1 cellular context compared by ENCODE assay signal in the genomic region with DNA sequence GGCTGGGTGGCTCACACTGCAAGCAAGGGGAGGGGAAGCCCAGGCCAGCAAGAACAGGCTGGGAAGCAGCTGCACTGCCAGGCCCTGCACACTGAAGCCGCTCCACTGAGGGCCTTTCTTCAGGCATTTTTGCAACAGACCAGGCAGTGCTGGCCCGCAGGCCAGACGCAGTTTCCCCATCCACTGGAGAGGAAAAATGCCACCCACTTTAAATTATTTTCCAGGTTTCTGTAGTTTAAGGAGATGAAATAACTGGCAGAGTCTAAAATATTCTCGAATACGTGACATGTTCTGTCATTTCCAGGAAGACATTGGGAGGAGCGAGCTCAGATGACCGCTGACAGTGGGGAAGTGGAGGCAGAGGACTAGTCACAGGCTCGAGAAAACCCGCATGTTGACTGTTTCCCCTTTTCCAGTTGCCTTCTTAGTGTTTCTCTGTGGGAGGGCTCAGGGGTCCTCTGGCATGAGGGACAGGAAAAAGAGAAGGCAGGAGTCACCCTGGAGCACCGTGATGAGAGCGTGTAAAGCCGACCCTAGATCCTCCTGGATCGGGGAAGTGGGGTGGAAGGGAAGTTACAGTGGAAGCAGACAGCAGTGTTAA.
TF ChIP-seq lines count a peak whose summit lies in the region.

No MANE protein-coding gene starts in this region.

TF ChIP-seq in SK-N-SH, 30 proteins besides CTCF, POLR2A, EP300 and RAD21:
- TF ChIP-seq, protein P1, sequence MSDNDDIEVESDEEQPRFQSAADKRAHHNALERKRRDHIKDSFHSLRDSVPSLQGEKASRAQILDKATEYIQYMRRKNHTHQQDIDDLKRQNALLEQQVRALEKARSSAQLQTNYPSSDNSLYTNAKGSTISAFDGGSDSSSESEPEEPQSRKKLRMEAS (IDR thresholded peaks at IDR 0.05; ENCODE audit: low read depth): no peak
- TF ChIP-seq TEAD4 (IDR thresholded peaks at IDR 0.05; ENCODE audit: borderline replicate concordance, insufficient read depth) (no peak), SIN3A (IDR thresholded peaks at IDR 0.05; ENCODE audit: borderline replicate concordance, low read depth, low read length) (no peak), GABPA (IDR thresholded peaks at IDR 0.05; ENCODE audit: low read depth) (no peak), SMC3 (IDR thresholded peaks at IDR 0.05; ENCODE audit: low read depth, low read length) (no peak), MXI1 (IDR thresholded peaks at IDR 0.05; ENCODE audit: low read depth, low read length) (no peak), CHD2 (IDR thresholded peaks at IDR 0.05; ENCODE audit: low read length, partially characterized antibody) (no peak), POLR2AphosphoS5 (IDR thresholded peaks at IDR 0.05; ENCODE audit: low read depth, low read length) (no peak), RXRA (IDR thresholded peaks at IDR 0.05; ENCODE audit: borderline replicate concordance, low read depth) (no peak), MEF2A (IDR thresholded peaks at IDR 0.05; ENCODE audit: borderline replicate concordance, low read depth) (no peak), FOXM1 (IDR thresholded peaks at IDR 0.05; ENCODE audit: low read depth) (no peak), GATA2 (CRISPR knock-in tag; IDR thresholded peaks at IDR 0.05) (no peak), TAF1 (IDR thresholded peaks at IDR 0.05; ENCODE audit: borderline replicate concordance, low read depth, low read length) (no peak)
- TF ChIP-seq, protein P2, sequence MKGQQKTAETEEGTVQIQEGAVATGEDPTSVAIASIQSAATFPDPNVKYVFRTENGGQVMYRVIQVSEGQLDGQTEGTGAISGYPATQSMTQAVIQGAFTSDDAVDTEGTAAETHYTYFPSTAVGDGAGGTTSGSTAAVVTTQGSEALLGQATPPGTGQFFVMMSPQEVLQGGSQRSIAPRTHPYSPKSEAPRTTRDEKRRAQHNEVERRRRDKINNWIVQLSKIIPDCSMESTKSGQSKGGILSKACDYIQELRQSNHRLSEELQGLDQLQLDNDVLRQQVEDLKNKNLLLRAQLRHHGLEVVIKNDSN (IDR thresholded peaks at IDR 0.05; ENCODE audit: borderline replicate concordance, low read depth): no peak
- TF ChIP-seq, protein P3, sequence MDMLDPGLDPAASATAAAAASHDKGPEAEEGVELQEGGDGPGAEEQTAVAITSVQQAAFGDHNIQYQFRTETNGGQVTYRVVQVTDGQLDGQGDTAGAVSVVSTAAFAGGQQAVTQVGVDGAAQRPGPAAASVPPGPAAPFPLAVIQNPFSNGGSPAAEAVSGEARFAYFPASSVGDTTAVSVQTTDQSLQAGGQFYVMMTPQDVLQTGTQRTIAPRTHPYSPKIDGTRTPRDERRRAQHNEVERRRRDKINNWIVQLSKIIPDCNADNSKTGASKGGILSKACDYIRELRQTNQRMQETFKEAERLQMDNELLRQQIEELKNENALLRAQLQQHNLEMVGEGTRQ (IDR thresholded peaks at IDR 0.05; ENCODE audit: borderline replicate concordance, low read depth, low read length): no peak
- TF ChIP-seq, protein P4, sequence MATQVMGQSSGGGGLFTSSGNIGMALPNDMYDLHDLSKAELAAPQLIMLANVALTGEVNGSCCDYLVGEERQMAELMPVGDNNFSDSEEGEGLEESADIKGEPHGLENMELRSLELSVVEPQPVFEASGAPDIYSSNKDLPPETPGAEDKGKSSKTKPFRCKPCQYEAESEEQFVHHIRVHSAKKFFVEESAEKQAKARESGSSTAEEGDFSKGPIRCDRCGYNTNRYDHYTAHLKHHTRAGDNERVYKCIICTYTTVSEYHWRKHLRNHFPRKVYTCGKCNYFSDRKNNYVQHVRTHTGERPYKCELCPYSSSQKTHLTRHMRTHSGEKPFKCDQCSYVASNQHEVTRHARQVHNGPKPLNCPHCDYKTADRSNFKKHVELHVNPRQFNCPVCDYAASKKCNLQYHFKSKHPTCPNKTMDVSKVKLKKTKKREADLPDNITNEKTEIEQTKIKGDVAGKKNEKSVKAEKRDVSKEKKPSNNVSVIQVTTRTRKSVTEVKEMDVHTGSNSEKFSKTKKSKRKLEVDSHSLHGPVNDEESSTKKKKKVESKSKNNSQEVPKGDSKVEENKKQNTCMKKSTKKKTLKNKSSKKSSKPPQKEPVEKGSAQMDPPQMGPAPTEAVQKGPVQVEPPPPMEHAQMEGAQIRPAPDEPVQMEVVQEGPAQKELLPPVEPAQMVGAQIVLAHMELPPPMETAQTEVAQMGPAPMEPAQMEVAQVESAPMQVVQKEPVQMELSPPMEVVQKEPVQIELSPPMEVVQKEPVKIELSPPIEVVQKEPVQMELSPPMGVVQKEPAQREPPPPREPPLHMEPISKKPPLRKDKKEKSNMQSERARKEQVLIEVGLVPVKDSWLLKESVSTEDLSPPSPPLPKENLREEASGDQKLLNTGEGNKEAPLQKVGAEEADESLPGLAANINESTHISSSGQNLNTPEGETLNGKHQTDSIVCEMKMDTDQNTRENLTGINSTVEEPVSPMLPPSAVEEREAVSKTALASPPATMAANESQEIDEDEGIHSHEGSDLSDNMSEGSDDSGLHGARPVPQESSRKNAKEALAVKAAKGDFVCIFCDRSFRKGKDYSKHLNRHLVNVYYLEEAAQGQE (IDR thresholded peaks at IDR 0.05; ENCODE audit: low read depth, low read length): no peak
- TF ChIP-seq, protein P5, sequence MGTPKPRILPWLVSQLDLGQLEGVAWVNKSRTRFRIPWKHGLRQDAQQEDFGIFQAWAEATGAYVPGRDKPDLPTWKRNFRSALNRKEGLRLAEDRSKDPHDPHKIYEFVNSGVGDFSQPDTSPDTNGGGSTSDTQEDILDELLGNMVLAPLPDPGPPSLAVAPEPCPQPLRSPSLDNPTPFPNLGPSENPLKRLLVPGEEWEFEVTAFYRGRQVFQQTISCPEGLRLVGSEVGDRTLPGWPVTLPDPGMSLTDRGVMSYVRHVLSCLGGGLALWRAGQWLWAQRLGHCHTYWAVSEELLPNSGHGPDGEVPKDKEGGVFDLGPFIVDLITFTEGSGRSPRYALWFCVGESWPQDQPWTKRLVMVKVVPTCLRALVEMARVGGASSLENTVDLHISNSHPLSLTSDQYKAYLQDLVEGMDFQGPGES (IDR thresholded peaks at IDR 0.05; ENCODE audit: low read depth, low read length): no peak
